9 cellular contexts compared by ENCODE assay signal in genomic region chr4:10893417-10893816, GRCh38.
DNase-seq lines count a peak whose midpoint lies in the region; ATAC-seq and TF ChIP-seq lines count a peak whose summit lies in the region.
"Had no signal": no experiment of that assay in that cellular context is flagged by ENCODE, and none has a peak within 500 bp of the region (broad histone marks: within the 10 kb centered on the region; RNA-seq: fewer than 3 reads in every experiment).

No MANE protein-coding gene starts in this region.

- H3K27me3 ChIP-seq in HL-60 (ENCODE audit: insufficient read depth, poor library complexity, severe bottlenecking) = peaks cover 2% of the 10 kb centered on the region

- H3K4me3 ChIP-seq in HL-60 (replicated peaks; ENCODE audit: insufficient read depth, low read length) = no peak overlapping the region
- H3K4me3 ChIP-seq in fibroblast of the aortic adventitia (ENCODE audit: low read depth, low read length) = no peak overlapping the region
- H3K4me3 ChIP-seq: PC-9 had no signal

- peak; percentile 5 for DNase-seq in DMS 273 treated with DMSO at 0.1 percent for 48 hours (lab: John Stamatoyannopoulos, UW)
- DNase-seq in GM19240 (ENCODE audit: insufficient read length, low spot score) = peak; percentile 2
- DNase-seq in HL-60 (ENCODE audit: low read depth in 1 of 2, low spot score in 1 of 2) = no peak
- peak; percentile 9 for DNase-seq in fibroblast of the aortic adventitia (ENCODE audit: low read depth)
- no peak for DNase-seq in GDM1 (lab: John Stamatoyannopoulos, UW)
- DNase-seq in C1 segment of cervical spinal cord (lab: John Stamatoyannopoulos, UW) = no peak
- no peak for DNase-seq in RKO (ENCODE audit: low spot score)
- DNase-seq: PC-9 had no signal

- ATAC-seq in activated CD4-positive, CD25-positive, alpha-beta regulatory T cell treated with anti-CD3 and anti-CD28 coated beads, Interleukin-2, amount 50 U/mL, for 24 hours = no peak

- H3K27ac ChIP-seq in HL-60 (replicated peaks) = no peak overlapping the region
- H3K27ac ChIP-seq: PC-9 had no signal

- TF ChIP-seq CTCF in HL-60 (IDR thresholded peaks at IDR 0.05; ENCODE audit: insufficient read depth, low read length) = peak; percentile 26
- peak; percentile 54 for TF ChIP-seq CTCF in fibroblast of the aortic adventitia (IDR thresholded peaks at IDR 0.05; ENCODE audit: insufficient read depth, low read length)

Comparison
In these comparisons a context has a peak if more than half of its experiments do, and no peak if none do; other contexts are left out.
1. DNase-seq: peak in DMS 273 treated with DMSO at 0.1 percent for 48 hours (single experiment), GM19240 (single experiment) and fibroblast of the aortic adventitia (single experiment); none in HL-60 (0 of 2), GDM1 (single experiment), C1 segment of cervical spinal cord (0 of 14) and RKO (single experiment).